Comparison of ENCODE assay signal across 13 cellular contexts in the genomic region with DNA sequence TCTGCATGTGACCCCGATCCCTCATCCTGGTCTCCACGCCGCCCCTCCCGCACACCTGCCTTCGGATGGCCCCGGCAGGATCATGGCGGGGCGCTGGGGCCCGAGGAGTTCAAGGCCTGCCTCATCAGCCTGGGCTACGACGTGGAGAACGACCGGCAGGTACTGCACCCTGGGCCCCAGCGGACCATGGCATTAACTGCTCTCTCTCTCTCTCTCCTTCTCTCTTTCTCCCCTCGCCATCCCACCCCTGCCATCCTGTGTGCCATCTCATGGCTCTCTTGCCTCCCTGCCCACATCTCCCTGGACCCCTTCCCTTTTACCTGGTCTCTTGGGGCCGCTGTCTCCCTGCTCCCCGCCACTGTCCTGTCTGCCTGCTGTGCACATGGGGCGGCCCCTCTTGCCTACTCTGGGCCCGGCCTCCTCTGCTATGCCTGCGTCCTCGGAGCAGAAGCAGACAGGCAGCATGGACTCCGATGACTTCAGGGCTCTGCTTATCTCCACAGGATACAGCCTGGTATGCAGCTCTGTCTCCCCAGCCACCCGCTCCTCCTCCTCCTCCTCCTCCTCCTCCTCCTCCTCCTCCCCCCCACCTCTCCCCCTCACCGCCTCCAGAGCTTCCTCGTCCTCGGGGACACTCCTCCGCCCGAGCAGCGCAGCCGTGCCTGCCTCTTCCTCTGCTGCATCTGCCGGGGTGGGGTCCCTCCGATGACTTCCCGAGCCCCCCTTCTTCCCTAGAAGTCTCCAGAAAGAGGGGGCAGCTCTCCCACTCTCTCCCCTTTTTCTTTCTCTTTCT. TPM values are rescaled to one million over a fixed set of nuclear protein-coding genes. Genes with fewer than 3 reads are reported as not detected.
DNase-seq lines count a peak whose midpoint lies in the region; ATAC-seq and TF ChIP-seq lines count a peak whose summit lies in the region.
"Had no signal": no experiment of that assay in that cellular context is flagged by ENCODE, and none has a peak within 500 bp of the region (broad histone marks: within the 10 kb centered on the region; RNA-seq: fewer than 3 reads in every experiment).

No MANE protein-coding gene starts in this region.

- peak overlapping the region; percentile 14 for H3K4me3 ChIP-seq in left ventricle myocardium inferior

- H3K9me3 ChIP-seq in left ventricle myocardium inferior (replicated peaks) = no peaks in the 10 kb centered on the region

- DNase-seq in left ventricle myocardium inferior (peak; percentile 50), ACHN (no peak)
- DNase-seq: activated CD8-positive, alpha-beta T cell treated with anti-CD3 and anti-CD28 coated beads for 36 hours; anterior cingulate cortex; NCI-H524 treated with DMSO at 0.1 percent for 48 hours had no signal

- H3K9me3 Mint-ChIP-seq in nephron = no peaks in the 10 kb centered on the region
- H3K9me3 Mint-ChIP-seq: activated CD8-positive, alpha-beta T cell treated with anti-CD3 and anti-CD28 coated beads for 36 hours had no signal

- H3K27ac ChIP-seq in 22Rv1 (peak overlapping the region; percentile 39; the same call in 1 of the 2 replicates), adipose tissue (ENCODE audit: low read depth, low read length) (peak overlapping the region; percentile 67), left ventricle myocardium inferior (replicated peaks) (peak overlapping the region; percentile 91)

- H3K4me1 ChIP-seq in left ventricle myocardium inferior = peaks cover 82% of the 10 kb centered on the region

- H3K27me3 Mint-ChIP-seq in nephron (ENCODE audit: low read depth) = no peaks in the 10 kb centered on the region
- H3K27me3 Mint-ChIP-seq: activated CD8-positive, alpha-beta T cell treated with anti-CD3 and anti-CD28 coated beads for 36 hours had no signal

- intact Hi-C loops in left ventricle myocardium inferior (cut with micrococcal nuclease) = no loop called here

- peak overlapping the region in 1 of 3 experiments; percentile 57 for H3K4me3 Mint-ChIP-seq in nephron
- H3K4me3 Mint-ChIP-seq: activated CD8-positive, alpha-beta T cell treated with anti-CD3 and anti-CD28 coated beads for 36 hours had no signal

- in situ Hi-C loops in ACHN (cut with HindIII; ENCODE audit: low pct_ligation_motif_present, low pct_unique_long_range_greater_than_20kb, low sequenced_read_pairs) = no loop called here

- TF ChIP-seq CTCF in 22Rv1 (IDR thresholded peaks at IDR 0.05) (no peak), left ventricle myocardium inferior (IDR thresholded peaks at IDR 0.05; ENCODE audit: borderline replicate concordance) (no peak), nephron (IDR thresholded peaks at IDR 0.05; ENCODE audit: unreplicated experiment in 3 of 3) (no peak)

- 75 to 82% (median 77%) methylated on average over 27 to 29 of the region's 33 CpGs for WGBS in adipose tissue, 3 donors

- H3K27me3 ChIP-seq in left ventricle myocardium inferior (ENCODE audit: low read depth) = no peaks in the 10 kb centered on the region

- H3K36me3 ChIP-seq in left ventricle myocardium inferior = peaks cover 87% of the 10 kb centered on the region

- no peaks in the 10 kb centered on the region for H3K4me1 Mint-ChIP-seq in nephron

- H3K36me3 Mint-ChIP-seq in nephron (ENCODE audit: low read depth) = peaks cover 52% of the 10 kb centered on the region

- peak overlapping the region; percentile 27 to 74 (median 45) for H3K27ac Mint-ChIP-seq in nephron
- H3K27ac Mint-ChIP-seq: activated CD8-positive, alpha-beta T cell treated with anti-CD3 and anti-CD28 coated beads for 36 hours had no signal

- ATAC-seq in GM19395 (IDR thresholded peaks at IDR 0.05; ENCODE audit: unreplicated experiment) (no peak), GM19351 (IDR thresholded peaks at IDR 0.05; ENCODE audit: unreplicated experiment) (no peak), GM21423 (IDR thresholded peaks at IDR 0.05; ENCODE audit: unreplicated experiment) (no peak)
- ATAC-seq: activated CD8-positive, alpha-beta T cell treated with anti-CD3 and anti-CD28 coated beads for 36 hours; HCT116 had no signal

RNA-seq across cellular contexts. Expression of a gene that starts 16.2 kb away (rescaled TPM):
- 1 to 10 TPM; 1.6 to 4.3 (median 3.1) TPM for polyA plus RNA-seq in adipose tissue
- total RNA-seq in left ventricle myocardium inferior = 0.22 TPM

RNA-seq across cellular contexts. Expression of a gene that starts 45.3 kb away (rescaled TPM):
- under 1 TPM in 1 of 3 donors, not detected in 2; 0.94 TPM for polyA plus RNA-seq in adipose tissue
- not detected for total RNA-seq in left ventricle myocardium inferior
- total RNA-seq: activated CD8-positive, alpha-beta T cell treated with anti-CD3 and anti-CD28 coated beads for 36 hours; G401 had no signal

Comparison
In these comparisons a context has a peak if more than half of its experiments do, and no peak if none do; other contexts are left out.
1. H3K27ac ChIP-seq: peak in every context shown above with its lines; median percentile 91 in left ventricle myocardium inferior; 67 in adipose tissue; 39 in 22Rv1.